Comparison of ENCODE assay signal across 1 cellular context in the genomic region with DNA sequence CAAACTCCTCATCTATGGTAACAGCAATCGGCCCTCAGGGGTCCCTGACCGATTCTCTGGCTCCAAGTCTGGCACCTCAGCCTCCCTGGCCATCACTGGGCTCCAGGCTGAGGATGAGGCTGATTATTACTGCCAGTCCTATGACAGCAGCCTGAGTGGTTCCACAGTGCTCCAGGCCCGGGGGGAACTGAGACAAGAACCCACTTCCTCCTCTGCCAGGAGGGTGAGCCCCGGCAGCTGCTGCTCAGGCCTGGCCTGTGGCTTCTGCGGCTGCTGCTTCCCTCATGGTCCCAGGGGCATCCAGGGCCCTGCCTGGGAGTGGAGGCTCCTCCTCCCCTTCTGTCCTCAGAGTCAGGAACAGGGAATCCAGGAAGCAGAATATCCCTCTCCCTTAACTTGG.
TF ChIP-seq lines count a peak whose summit lies in the region.

No MANE protein-coding gene starts in this region.

TF ChIP-seq in GM12878, 131 proteins besides CTCF, POLR2A, EP300 and RAD21 (continued from another document):
- TF ChIP-seq BHLHE40 (IDR thresholded peaks at IDR 0.05; ENCODE audit: borderline replicate concordance in 1 of 2, low read depth in 2 of 2, low read length in 1 of 2): peak in 1 of 2 experiments; percentile 73; a peak in 2 of 4 replicates
